ENCODE assay signal across 10 cellular contexts in genomic region chr1:87045757-87046422, GRCh38.
DNase-seq lines count a peak whose midpoint lies in the region; ATAC-seq and TF ChIP-seq lines count a peak whose summit lies in the region.
"Had no signal": no experiment of that assay in that cellular context is flagged by ENCODE, and none has a peak within 500 bp of the region (broad histone marks: within the 10 kb centered on the region; RNA-seq: fewer than 3 reads in every experiment).

No MANE protein-coding gene starts in this region.

- H3K27ac ChIP-seq in mammary epithelial cell (ENCODE audit: insufficient read depth, low read depth, low read length) (no peak overlapping the region), breast epithelium (no peak overlapping the region), mesenchymal stem cell (ENCODE audit: low read length, poor library complexity, severe bottlenecking) (no peak overlapping the region)

- no peak overlapping the region for H4K8ac ChIP-seq in mesenchymal stem cell (ENCODE audit: low read length)

- H3K4me1 ChIP-seq in mammary epithelial cell (ENCODE audit: insufficient read depth, low read length): no peaks in the 10 kb centered on the region
- no peaks in the 10 kb centered on the region for H3K4me1 ChIP-seq in breast epithelium
- H3K4me1 ChIP-seq in mesenchymal stem cell (ENCODE audit: control insufficient read depth, insufficient read depth, low read depth, low read length): no peaks in the 10 kb centered on the region

- H3K4me3 ChIP-seq in mammary epithelial cell (replicated peaks in 1 of 3; ENCODE audit: insufficient read depth in 1 of 3, low read depth in 2 of 3, low read length in 3 of 3): no peak overlapping the region
- no peak overlapping the region for H3K4me3 ChIP-seq in breast epithelium
- H3K4me3 ChIP-seq in mesenchymal stem cell (ENCODE audit: insufficient read depth in 1 of 2, low read depth in 1 of 2, low read length in 2 of 2): no peak overlapping the region

- BruUV-seq in mammary epithelial cell (replicated peaks; lab: Mats Ljungman, UMichigan): no TSS peak

- ATAC-seq in T-helper 17 cell (peak; percentile 73), sciatic nerve (no peak)
- ATAC-seq: Panc1 had no signal

- H3K27me3 Mint-ChIP-seq in T-helper 17 cell: no peaks in the 10 kb centered on the region
- H3K27me3 Mint-ChIP-seq: type B pancreatic cell had no signal

- no peaks in the 10 kb centered on the region for H3K36me3 ChIP-seq in mammary epithelial cell (ENCODE audit: insufficient read depth, low read length)
- H3K36me3 ChIP-seq in breast epithelium: no peaks in the 10 kb centered on the region
- H3K36me3 ChIP-seq in mesenchymal stem cell (ENCODE audit: control insufficient read depth in 1 of 2, insufficient read depth in 2 of 2, low read depth in 1 of 2, low read length in 2 of 2): no peaks in the 10 kb centered on the region

- peaks cover 6% of the 10 kb centered on the region for H3K79me1 ChIP-seq in mesenchymal stem cell (replicated peaks; ENCODE audit: low read length, poor library complexity, severe bottlenecking)

- H3K79me2 ChIP-seq in mammary epithelial cell (ENCODE audit: insufficient read depth, low read length): no peaks in the 10 kb centered on the region

- H2AFZ ChIP-seq in mammary epithelial cell (ENCODE audit: low read depth, low read length) (no peak overlapping the region), mesenchymal stem cell (ENCODE audit: low read depth, low read length) (no peak overlapping the region)

- no peak overlapping the region for H3K4ac ChIP-seq in mesenchymal stem cell (ENCODE audit: low read depth in 1 of 2, low read length in 2 of 2)

- TF ChIP-seq POLR2A in breast epithelium (IDR thresholded peaks at IDR 0.05): no peak

- CTCF ChIA-PET in mammary epithelial cell (lab: Charles Lee; ENCODE audit: low non-redundant PET): no interaction called here

- dilution Hi-C loops in mammary epithelial cell (cut with HindIII; ENCODE audit: low sequenced_read_pairs): no loop called here

- H3K9ac ChIP-seq in mammary epithelial cell (ENCODE audit: insufficient read depth, low read length) (no peak overlapping the region), mesenchymal stem cell (ENCODE audit: low read length) (no peak overlapping the region)

- WGBS in mammary epithelial cell (ENCODE audit: low coverage, missing lambda C conversion rate): 60% methylated on average over 5 of the region's 5 CpGs
- WGBS in mesenchymal stem cell: 96% methylated on average over 5 of the region's 5 CpGs

- in situ Hi-C loops in mammary epithelial cell (cut with MboI; ENCODE audit: low sequenced_read_pairs in 2 of 2): no loop called here

- peaks cover 2% of the 10 kb centered on the region for H3K36me3 Mint-ChIP-seq in T-helper 17 cell (ENCODE audit: low read depth)

- H3K18ac ChIP-seq in mesenchymal stem cell (ENCODE audit: low read depth in 1 of 2, low read length in 2 of 2): no peak overlapping the region

- TF ChIP-seq CTCF in mammary epithelial cell (conservative IDR thresholded peaks at IDR 0.05 in 1 of 2, IDR thresholded peaks at IDR 0.05 in 1 of 2; ENCODE audit: extremely low read depth in 1 of 2, insufficient read depth in 1 of 2, low read depth in 1 of 2, low read length in 2 of 2) (no peak), breast epithelium (IDR thresholded peaks at IDR 0.05) (no peak)

- H3K23ac ChIP-seq in mesenchymal stem cell (ENCODE audit: low read length in 2 of 2): no peak overlapping the region

- H2BK15ac ChIP-seq in mesenchymal stem cell (ENCODE audit: low read depth, poor library complexity, severe bottlenecking): no peak overlapping the region

- no peaks in the 10 kb centered on the region for H3K27me3 ChIP-seq in mammary epithelial cell (ENCODE audit: insufficient read depth, low read length)
- H3K27me3 ChIP-seq in breast epithelium: no peaks in the 10 kb centered on the region
- no peaks in the 10 kb centered on the region for H3K27me3 ChIP-seq in mesenchymal stem cell (ENCODE audit: control insufficient read depth in 1 of 2, insufficient read depth in 1 of 2, low read length in 2 of 2)

- peaks cover 19% of the 10 kb centered on the region for H3K4me1 Mint-ChIP-seq in T-helper 17 cell

- H3K14ac ChIP-seq in mesenchymal stem cell (ENCODE audit: low read length in 2 of 2): no peak overlapping the region

- H3K4me3 Mint-ChIP-seq in T-helper 17 cell: peak overlapping the region; percentile 46
- H3K4me3 Mint-ChIP-seq: type B pancreatic cell had no signal

- no peak overlapping the region for H2BK12ac ChIP-seq in mesenchymal stem cell (ENCODE audit: low read length in 2 of 2)

- DNase-seq in mammary epithelial cell (peak; percentile 29), breast epithelium (ENCODE audit: low spot score in 2 of 2) (no peak), T-helper 17 cell (peak in 2 of 3 donors; percentile 13 to 26), mesenchymal stem cell (no peak), NCI-H69 (lab: John Stamatoyannopoulos, UW) (no peak), NCI-H1417 (lab: John Stamatoyannopoulos, UW) (no peak), sciatic nerve (ENCODE audit: low spot score) (no peak)
- DNase-seq in central memory CD4-positive, alpha-beta T cell: peak; percentile 76

- H3K27ac Mint-ChIP-seq in T-helper 17 cell: peak overlapping the region; percentile 85
- H3K27ac Mint-ChIP-seq: type B pancreatic cell had no signal

- no peak overlapping the region for H4K91ac ChIP-seq in mesenchymal stem cell (ENCODE audit: low read length)

- no peaks in the 10 kb centered on the region for H4K20me1 ChIP-seq in mammary epithelial cell (ENCODE audit: insufficient read depth, low read length)

- H3K9me3 ChIP-seq in mammary epithelial cell (replicated peaks; ENCODE audit: insufficient read depth, low read length): peaks cover 2% of the 10 kb centered on the region
- H3K9me3 ChIP-seq in breast epithelium: no peaks in the 10 kb centered on the region
- no peaks in the 10 kb centered on the region for H3K9me3 ChIP-seq in T-helper 17 cell (ENCODE audit: control insufficient read depth, low read length, poor library complexity, severe bottlenecking)
- no peaks in the 10 kb centered on the region for H3K9me3 ChIP-seq in mesenchymal stem cell (ENCODE audit: control insufficient read depth, low read length)

- no peak overlapping the region for H3K4me2 ChIP-seq in mammary epithelial cell (ENCODE audit: insufficient read depth, low read depth, low read length)
- H3K4me2 ChIP-seq in mesenchymal stem cell (ENCODE audit: low read length, poor library complexity, severe bottlenecking): no peak overlapping the region

- intact Hi-C loops in mammary epithelial cell (cut with micrococcal nuclease) (no loop called here), breast epithelium (cut with DNase I; ENCODE audit: low total_unique reads) (no loop called here), sciatic nerve (cut with DNase I) (no loop called here)

- no peak overlapping the region for H2BK5ac ChIP-seq in mesenchymal stem cell (ENCODE audit: low read depth, low read length, poor library complexity, severe bottlenecking)

- no peak overlapping the region for H2AK5ac ChIP-seq in mesenchymal stem cell (ENCODE audit: low read length, severe bottlenecking)

- no peak overlapping the region for H2BK120ac ChIP-seq in mesenchymal stem cell (ENCODE audit: low read depth, low read length)

Comparison
In these comparisons a context has a peak if more than half of its experiments do, and no peak if none do; other contexts are left out.
1. DNase-seq: peak in mammary epithelial cell (single experiment), T-helper 17 cell (2 of 3) and central memory CD4-positive, alpha-beta T cell (single experiment); none in breast epithelium (0 of 2), mesenchymal stem cell (single experiment), NCI-H69 (single experiment), NCI-H1417 (0 of 3) and sciatic nerve (single experiment).